Comparison of ENCODE assay signal across 8 cellular contexts in the genomic region with DNA sequence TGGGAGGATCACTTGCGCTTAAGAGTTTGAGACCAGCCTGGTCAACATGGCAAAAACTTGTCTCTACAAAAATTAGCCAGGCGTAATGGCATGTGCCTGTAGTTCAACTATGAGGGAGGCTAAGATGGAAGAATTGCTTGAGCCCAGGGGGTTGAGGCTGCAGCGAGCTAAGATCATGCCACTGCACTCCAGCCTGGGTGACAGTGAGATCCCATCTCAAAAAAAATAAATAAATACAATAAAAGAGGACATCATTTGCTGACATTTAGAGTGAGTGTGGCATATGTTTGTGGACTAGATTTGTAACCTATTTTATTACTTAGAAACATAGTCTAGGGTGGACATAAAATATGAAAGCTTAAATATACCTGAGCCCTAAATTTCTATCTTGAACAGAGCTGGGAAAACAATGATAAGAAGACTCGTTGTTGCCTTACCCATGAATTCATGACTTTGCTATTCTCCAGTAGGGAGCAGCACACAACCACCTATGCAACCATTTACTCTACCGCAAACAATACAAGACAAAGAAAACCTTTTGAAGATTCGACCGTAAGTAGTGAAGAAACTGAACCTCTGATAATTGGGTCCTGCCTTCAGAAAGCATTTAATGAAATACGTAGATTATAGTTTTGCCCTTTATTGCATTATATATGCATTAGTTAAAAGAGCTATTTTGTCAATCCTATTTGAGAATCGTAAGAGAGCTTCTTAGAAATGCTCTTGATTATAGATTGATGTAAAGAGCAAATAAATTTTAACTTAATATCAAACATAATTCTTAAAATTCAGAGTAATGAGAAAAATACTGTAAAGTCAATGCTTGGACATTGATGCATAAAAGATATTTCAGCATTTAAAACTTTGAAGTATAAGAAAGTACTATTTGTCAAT.
DNase-seq lines count a peak whose midpoint lies in the region; ATAC-seq and TF ChIP-seq lines count a peak whose summit lies in the region.

No MANE protein-coding gene starts in this region.

- no peaks in the 10 kb centered on the region for H3K9me3 Mint-ChIP-seq in HFFc6

- no peak overlapping the region for H3K27ac Mint-ChIP-seq in HFFc6

- H3K9ac ChIP-seq in mammary epithelial cell (ENCODE audit: insufficient read depth, low read length): no peak overlapping the region

- no peaks in the 10 kb centered on the region for H3K36me3 Mint-ChIP-seq in HFFc6 (ENCODE audit: low read depth)

- CTCF ChIA-PET in mammary epithelial cell (lab: Charles Lee; ENCODE audit: low non-redundant PET): interaction anchor here (0.6 to 0.7 kb wide), 3 partner anchors 368 to 470 kb away, joined by 3 to 9 read pairs (median 3); no protein-coding TSS in a partner anchor

- H3K4me3 ChIP-seq in mammary epithelial cell (replicated peaks in 1 of 3; ENCODE audit: insufficient read depth in 1 of 3, low read depth in 2 of 3, low read length in 3 of 3): no peak overlapping the region
- no peak overlapping the region for H3K4me3 ChIP-seq in effector memory CD4-positive, alpha-beta T cell (ENCODE audit: insufficient read depth, low read depth, low read length, poor library complexity, severe bottlenecking)

- H3K4me1 Mint-ChIP-seq in HFFc6 (ENCODE audit: low read depth): peaks cover 34% of the 10 kb centered on the region

- no peaks in the 10 kb centered on the region for H3K27me3 ChIP-seq in mammary epithelial cell (ENCODE audit: insufficient read depth, low read length)
- no peaks in the 10 kb centered on the region for H3K27me3 ChIP-seq in effector memory CD4-positive, alpha-beta T cell (replicated peaks; ENCODE audit: control insufficient read depth, insufficient read depth, low read length, poor library complexity, severe bottlenecking)

- peak overlapping the region; percentile 29 for H3K4me2 ChIP-seq in mammary epithelial cell (ENCODE audit: insufficient read depth, low read depth, low read length)

- no TSS peak for BruUV-seq in mammary epithelial cell (replicated peaks; lab: Mats Ljungman, UMichigan)

- H3K27me3 Mint-ChIP-seq in HFFc6 (ENCODE audit: insufficient read depth): no peaks in the 10 kb centered on the region

- H3K36me3 ChIP-seq in mammary epithelial cell (ENCODE audit: insufficient read depth, low read length): no peaks in the 10 kb centered on the region
- no peaks in the 10 kb centered on the region for H3K36me3 ChIP-seq in effector memory CD4-positive, alpha-beta T cell (ENCODE audit: control insufficient read depth, insufficient read depth, low read length)

- H3K4me1 ChIP-seq in mammary epithelial cell (ENCODE audit: insufficient read depth, low read length): no peaks in the 10 kb centered on the region
- no peaks in the 10 kb centered on the region for H3K4me1 ChIP-seq in effector memory CD4-positive, alpha-beta T cell (ENCODE audit: control insufficient read depth, insufficient read depth, low read length, poor library complexity, severe bottlenecking)

- dilution Hi-C loops in mammary epithelial cell (cut with HindIII; ENCODE audit: low sequenced_read_pairs): no loop called here

- H3K4me3 Mint-ChIP-seq in HFFc6: no peak overlapping the region; the same call in 1 of the 2 replicates

- H3K9me3 ChIP-seq in mammary epithelial cell (replicated peaks; ENCODE audit: insufficient read depth, low read length): no peaks in the 10 kb centered on the region
- no peaks in the 10 kb centered on the region for H3K9me3 ChIP-seq in effector memory CD4-positive, alpha-beta T cell (ENCODE audit: control insufficient read depth, low read length)

- WGBS in mammary epithelial cell (ENCODE audit: low coverage, missing lambda C conversion rate): 33% methylated on average over 9 of the region's 9 CpGs

- H3K79me2 ChIP-seq in mammary epithelial cell (ENCODE audit: insufficient read depth, low read length): no peaks in the 10 kb centered on the region

- H4K20me1 ChIP-seq in mammary epithelial cell (ENCODE audit: insufficient read depth, low read length): no peaks in the 10 kb centered on the region

- DNase-seq in COLO829 (ENCODE audit: low spot score) (peak; percentile 71), HFFc6 (peak; percentile 43), NCI-H526 (lab: John Stamatoyannopoulos, UW) (peak; percentile 68 to 70), mammary epithelial cell (peak; percentile 62), left colon (no peak)
- DNase-seq in effector memory CD4-positive, alpha-beta T cell: no peak

- peak; percentile 85 for TF ChIP-seq CTCF in HFFc6 (IDR thresholded peaks at IDR 0.05)
- peak; percentile 48 to 74 for TF ChIP-seq CTCF in mammary epithelial cell (conservative IDR thresholded peaks at IDR 0.05 in 1 of 2, IDR thresholded peaks at IDR 0.05 in 1 of 2; ENCODE audit: extremely low read depth in 1 of 2, insufficient read depth in 1 of 2, low read depth in 1 of 2, low read length in 2 of 2)

- ATAC-seq in left colon (peak; percentile 89), HG03108 (IDR thresholded peaks at IDR 0.05; ENCODE audit: unreplicated experiment) (no peak), GM18873 (IDR thresholded peaks at IDR 0.05; ENCODE audit: low FRiP score, unreplicated experiment) (no peak)

- intact Hi-C loops in mammary epithelial cell (cut with micrococcal nuclease): loop anchor here (1.0 to 10.0 kb wide), 7 partner anchors 25 to 1044 kb away; partner anchors contain the start of gene SEMA3C
- intact Hi-C loops in left colon (cut with DNase I, micrococcal nuclease): loop anchor here in 1 of 2 donors (2.0 kb wide), 1 partner anchor 230 kb away; no protein-coding TSS in a partner anchor

- in situ Hi-C loops in mammary epithelial cell (cut with MboI; ENCODE audit: low sequenced_read_pairs in 2 of 2): loop anchor here (10.0 to 25.0 kb wide), 3 partner anchors 226 to 1034 kb away; no protein-coding TSS in a partner anchor

- H2AFZ ChIP-seq in mammary epithelial cell (ENCODE audit: low read depth, low read length): no peak overlapping the region

- no peak overlapping the region for H3K27ac ChIP-seq in mammary epithelial cell (ENCODE audit: insufficient read depth, low read depth, low read length)
- H3K27ac ChIP-seq in effector memory CD4-positive, alpha-beta T cell (ENCODE audit: insufficient read depth, low read length, poor library complexity, severe bottlenecking): no peak overlapping the region

Comparison
In these comparisons a context has a peak if more than half of its experiments do, and no peak if none do; other contexts are left out.
1. DNase-seq: peak in COLO829 (single experiment), HFFc6 (single experiment), NCI-H526 (2 of 2) and mammary epithelial cell (single experiment); none in left colon (0 of 2) and effector memory CD4-positive, alpha-beta T cell (0 of 3).